Comparison of ENCODE assay signal across 26 cellular contexts in genomic region chr10:93753621-93754250, GRCh38. TPM values are rescaled to one million over a fixed set of nuclear protein-coding genes. Genes with fewer than 3 reads are reported as not detected.
DNase-seq lines count a peak whose midpoint lies in the region; TF ChIP-seq lines count a peak whose summit lies in the region.
"Had no signal": no experiment of that assay in that cellular context is flagged by ENCODE, and none has a peak within 500 bp of the region (broad histone marks: within the 10 kb centered on the region; RNA-seq: fewer than 3 reads in every experiment).

No MANE protein-coding gene starts in this region.

- no peak overlapping the region for H3K18ac ChIP-seq in mesendoderm (ENCODE audit: low read length)

- peaks cover 53% of the 10 kb centered on the region for H3K4me1 ChIP-seq in endodermal cell (ENCODE audit: control insufficient read depth, insufficient read depth, low read length)
- peaks cover 10% of the 10 kb centered on the region for H3K4me1 ChIP-seq in mesendoderm (ENCODE audit: control insufficient read depth, low read depth, low read length)
- no peaks in the 10 kb centered on the region for H3K4me1 ChIP-seq in Karpas-422 (ENCODE audit: low read length)
- H3K4me1 ChIP-seq in A673 (ENCODE audit: insufficient read depth, low read length, poor library complexity, severe bottlenecking): no peaks in the 10 kb centered on the region
- H3K4me1 ChIP-seq: ascending aorta, BLaER1 had no signal

- no peak overlapping the region for H2BK15ac ChIP-seq in mesendoderm (replicated peaks; ENCODE audit: low read depth)

- intact Hi-C loops in A673 (cut with micrococcal nuclease; ENCODE audit: unreplicated experiment): no loop called here

- H3K23ac ChIP-seq in mesendoderm (ENCODE audit: low read length): no peak overlapping the region

- no peak overlapping the region for H4K5ac ChIP-seq in mesendoderm (ENCODE audit: low read length)

- H3K56ac ChIP-seq in mesendoderm (ENCODE audit: low read length): no peak overlapping the region

- no peak overlapping the region for H2BK5ac ChIP-seq in mesendoderm (ENCODE audit: low read length)

- H2AFZ ChIP-seq in Karpas-422 (ENCODE audit: low read length): no peak overlapping the region
- H2AFZ ChIP-seq: GM23248 had no signal

- H3K79me1 ChIP-seq in mesendoderm (ENCODE audit: low read length): no peaks in the 10 kb centered on the region

- no peak overlapping the region for H3K4me3 ChIP-seq in endodermal cell (ENCODE audit: low read length)
- H3K4me3 ChIP-seq in mesendoderm (ENCODE audit: low read length): no peak overlapping the region
- no peak overlapping the region for H3K4me3 ChIP-seq in Karpas-422 (ENCODE audit: low read length)
- no peak overlapping the region for H3K4me3 ChIP-seq in A673 (ENCODE audit: low read depth, low read length, poor library complexity, severe bottlenecking)
- H3K4me3 ChIP-seq: A549, ascending aorta, BLaER1, GM23248, SK-N-MC, tibial artery had no signal

- H3K9me3 Mint-ChIP-seq in endodermal cell: no peaks in the 10 kb centered on the region
- H3K9me3 Mint-ChIP-seq: activated naive CD4-positive, alpha-beta T cell treated with anti-CD3 and anti-CD28 coated beads, Interleukin-2, amount 50 U/mL, for 24 hours; activated T-helper 1 cell treated with anti-CD3 and anti-CD28 coated beads, Interleukin-12 subunit alpha, Interleukin-12 subunit beta, Interleukin-2, Interleukin-4 antibody, amounts not matched to agents 30 ng/mL and 10 ng/mL and 1 ng/mL, durations not matched to agents 14 hours and 24 hours and 36 hours; nephron had no signal

- H3K79me2 ChIP-seq in mesendoderm (ENCODE audit: control insufficient read depth, insufficient read depth, low read length) (no peaks in the 10 kb centered on the region), Karpas-422 (ENCODE audit: low read length) (no peaks in the 10 kb centered on the region)

- H2BK120ac ChIP-seq in mesendoderm (ENCODE audit: low read depth, low read length): no peak overlapping the region

- H3K36me3 ChIP-seq in endodermal cell (ENCODE audit: control insufficient read depth, insufficient read depth, low read length) (no peaks in the 10 kb centered on the region), mesendoderm (ENCODE audit: control insufficient read depth, insufficient read depth, low read length) (no peaks in the 10 kb centered on the region), Karpas-422 (ENCODE audit: insufficient read depth, low read length) (no peaks in the 10 kb centered on the region), A673 (ENCODE audit: insufficient read depth, low read length, poor library complexity, severe bottlenecking) (no peaks in the 10 kb centered on the region)
- H3K36me3 ChIP-seq: ascending aorta, BLaER1, tibial artery had no signal

- no peak overlapping the region for H3K4ac ChIP-seq in mesendoderm (ENCODE audit: low read depth, low read length)

- H4K20me1 ChIP-seq in Karpas-422 (ENCODE audit: insufficient read depth, low read depth, low read length): no peaks in the 10 kb centered on the region
- H4K20me1 ChIP-seq: BLaER1 had no signal

- H3K27ac Mint-ChIP-seq in endodermal cell: peak overlapping the region; percentile 11
- H3K27ac Mint-ChIP-seq: activated naive CD4-positive, alpha-beta T cell treated with anti-CD3 and anti-CD28 coated beads, Interleukin-2, amount 50 U/mL, for 24 hours; activated T-helper 1 cell treated with anti-CD3 and anti-CD28 coated beads, Interleukin-12 subunit alpha, Interleukin-12 subunit beta, Interleukin-2, Interleukin-4 antibody, amounts not matched to agents 30 ng/mL and 10 ng/mL and 1 ng/mL, durations not matched to agents 14 hours and 24 hours and 36 hours had no signal

- H3K4me1 Mint-ChIP-seq in endodermal cell: peaks cover 94% of the 10 kb centered on the region

- H3K9me2 ChIP-seq in Karpas-422 (replicated peaks; ENCODE audit: insufficient read depth, low read length): no peaks in the 10 kb centered on the region

- H3K9ac ChIP-seq in endodermal cell (ENCODE audit: extremely low read depth, low read length, poor library complexity, severe bottlenecking) (peak overlapping the region; percentile 8), mesendoderm (ENCODE audit: low read length) (no peak overlapping the region), Karpas-422 (ENCODE audit: low read length) (no peak overlapping the region)
- H3K9ac ChIP-seq: BLaER1, GM23248 had no signal

- POLR2A ChIA-PET in A673 (lab: Charles Lee; ENCODE audit: low non-redundant PET): interaction anchor here (0.7 kb wide), 2 partner anchors 110 to 803 kb away, joined by 3 read pairs; no protein-coding TSS in a partner anchor

- DNase-seq in NCI-H82 (lab: John Stamatoyannopoulos, UW) (peak; percentile 2), NCI-H82 treated with DMSO at 0.1 percent for 48 hours (lab: John Stamatoyannopoulos, UW; ENCODE audit: unreplicated experiment) (no peak), endodermal cell (peak; percentile 68), mesendoderm (peak; percentile 73), Karpas-422 (no peak), HUDEP-2 (lab: John Stamatoyannopoulos, UW; ENCODE audit: unreplicated experiment in 76 of 76) (no peak), A673 (ENCODE audit: low spot score) (no peak), GM13976 (ENCODE audit: low spot score) (no peak)
- DNase-seq: activated CD4-positive, alpha-beta T cell treated with anti-CD3 and anti-CD28 coated beads, Interleukin-2, amount 50 U/mL, for 1 hour; Calu3; effector memory CD4-positive, alpha-beta T cell; EL; GM23248; IMR-90; NCI-H524; stimulated activated naive CD4-positive, alpha-beta T cell; tibial artery had no signal

- H3K27me3 ChIP-seq in endodermal cell (ENCODE audit: control insufficient read depth, insufficient read depth, low read length, poor library complexity, severe bottlenecking) (no peaks in the 10 kb centered on the region), mesendoderm (ENCODE audit: insufficient read depth, low read length, poor library complexity) (no peaks in the 10 kb centered on the region), Karpas-422 (ENCODE audit: low read length) (no peaks in the 10 kb centered on the region), A673 (replicated peaks; ENCODE audit: insufficient read depth, low read depth, low read length, poor library complexity) (peaks cover 3% of the 10 kb centered on the region)
- H3K27me3 ChIP-seq: ascending aorta, BLaER1, tibial artery had no signal

- no TSS peak for BruUV-seq in A673 (replicated peaks; lab: Mats Ljungman, UMichigan)

- no peaks in the 10 kb centered on the region for H3K36me3 Mint-ChIP-seq in endodermal cell (ENCODE audit: low read depth)
- H3K36me3 Mint-ChIP-seq: activated naive CD4-positive, alpha-beta T cell treated with anti-CD3 and anti-CD28 coated beads, Interleukin-2, amount 50 U/mL, for 24 hours had no signal

- in situ Hi-C loops in GM13976 (cut with MboI; ENCODE audit: low sequenced_read_pairs, unreplicated experiment): no loop called here

- 84 to 100% methylated on average over 2 to 3 of the region's 3 CpGs for WGBS in endodermal cell (ENCODE audit: insufficient coverage in 1 of 2, insufficient read length in 1 of 2), 2 experiments
- no CpG with 5 or more reads among the region's 3 CpGs for WGBS in mesendoderm (ENCODE audit: extremely low coverage, insufficient coverage, low lambda C conversion rate)

- no peaks in the 10 kb centered on the region for H3K27me3 Mint-ChIP-seq in endodermal cell (ENCODE audit: insufficient read depth)

- no peak overlapping the region for H2AK5ac ChIP-seq in mesendoderm (ENCODE audit: low read length)

- TF ChIP-seq CTCF in endodermal cell (conservative IDR thresholded peaks at IDR 0.05) (no peak), A673 (conservative IDR thresholded peaks at IDR 0.05; ENCODE audit: low read depth, low read length) (no peak), GM13976 (IDR thresholded peaks at IDR 0.05; ENCODE audit: borderline replicate concordance, control extremely low read depth, extremely low read depth, insufficient read depth, missing control alignments) (no peak)

- H3K4me2 ChIP-seq in mesendoderm (ENCODE audit: low read length) (no peak overlapping the region), Karpas-422 (ENCODE audit: low read depth, low read length, poor library complexity, severe bottlenecking) (no peak overlapping the region)
- H3K4me2 ChIP-seq: A549, BLaER1 had no signal

- H3K9me3 ChIP-seq in endodermal cell (ENCODE audit: control insufficient read depth, low read length) (no peaks in the 10 kb centered on the region), Karpas-422 (ENCODE audit: low read length) (no peaks in the 10 kb centered on the region), A673 (ENCODE audit: low read depth, low read length, poor library complexity, severe bottlenecking) (no peaks in the 10 kb centered on the region)
- H3K9me3 ChIP-seq: A549, ascending aorta, BLaER1, tibial artery had no signal

- H3K27ac ChIP-seq in endodermal cell (ENCODE audit: low read depth, low read length) (peak overlapping the region; percentile 1), mesendoderm (ENCODE audit: low read depth, low read length) (peak overlapping the region; percentile 30), Karpas-422 (ENCODE audit: low read length) (no peak overlapping the region), A673 (ENCODE audit: low read depth, low read length, poor library complexity, severe bottlenecking) (no peak overlapping the region)
- H3K27ac ChIP-seq: A549, ascending aorta, BLaER1, GM23248, SK-N-MC, tibial artery had no signal

- CTCF ChIA-PET in A673 (lab: Charles Lee): no interaction called here

- H3K4me3 Mint-ChIP-seq in endodermal cell: no peak overlapping the region
- H3K4me3 Mint-ChIP-seq: activated naive CD4-positive, alpha-beta T cell treated with anti-CD3 and anti-CD28 coated beads, Interleukin-2, amount 50 U/mL, for 24 hours; activated T-helper 1 cell treated with anti-CD3 and anti-CD28 coated beads, Interleukin-12 subunit alpha, Interleukin-12 subunit beta, Interleukin-2, Interleukin-4 antibody, amounts not matched to agents 30 ng/mL and 10 ng/mL and 1 ng/mL, durations not matched to agents 14 hours and 24 hours and 36 hours; nephron had no signal

- no peak overlapping the region for H4K8ac ChIP-seq in mesendoderm (ENCODE audit: low read depth, low read length)

RNA-seq across cellular contexts. Expression of gene LGI1, which starts 4.0 kb away (rescaled TPM):
- total RNA-seq in endodermal cell (1 to 10 TPM in 1 of 2 donors, under 1 TPM in 1; 0.60 to 2.6 TPM), A673 (2021) (not detected in 2 replicates)
- polyA plus RNA-seq in endodermal cell (2013, experiment 1 of 2): 63.2 TPM
- polyA plus RNA-seq in endodermal cell (2013, experiment 2 of 2): 66.2 TPM
- 0.32 TPM for polyA plus RNA-seq in mesendoderm (2013, experiment 1 of 2)
- polyA plus RNA-seq in mesendoderm (2013, experiment 2 of 2): 0.77 TPM
- not detected in 2 replicates for total RNA-seq in Karpas-422 (2014; rRNA removed; shearing (Covaris generic); ENCODE audit: low replicate concordance)
- total RNA-seq: activated T-helper 1 cell treated with anti-CD3 and anti-CD28 coated beads, Interleukin-12 subunit alpha, Interleukin-12 subunit beta, Interleukin-2, Interleukin-4 antibody, amounts not matched to agents 30 ng/mL and 10 ng/mL and 1 ng/mL, durations not matched to agents 14 hours and 24 hours and 36 hours; ascending aorta; Calu3; esophagus mucosa; GM23248; IMR-90; T-helper 2 cell treated with Interferon-gamma antibody and Interleukin-4, amounts not matched to agents 100 ng/mL and 5 ng/mL, for 36 hours had no signal
- polyA plus RNA-seq: A549, GM23248, IMR-90 had no signal

RNA-seq across cellular contexts. Expression of gene FRA10AC1, which starts 51.3 kb away (rescaled TPM):
- total RNA-seq in endodermal cell (10 to 100 TPM; 16.5 to 28.3 TPM), A673 (2021) (21.6 and 21.7 TPM in 2 replicates)
- 19.9 TPM for polyA plus RNA-seq in endodermal cell (2013, experiment 1 of 2)
- polyA plus RNA-seq in endodermal cell (2013, experiment 2 of 2): 27.4 TPM
- polyA plus RNA-seq in mesendoderm (2013, experiment 1 of 2): 27.8 TPM
- polyA plus RNA-seq in mesendoderm (2013, experiment 2 of 2): 23.5 TPM
- 11.6 and 27.6 TPM in 2 replicates for total RNA-seq in Karpas-422 (2014; rRNA removed; shearing (Covaris generic); ENCODE audit: low replicate concordance)

Comparison
In these comparisons a context has a peak if more than half of its experiments do, and no peak if none do; other contexts are left out.
1. DNase-seq: peak in NCI-H82 (single experiment), endodermal cell (single experiment) and mesendoderm (single experiment); none in NCI-H82 treated with DMSO at 0.1 percent for 48 hours (single experiment), Karpas-422 (single experiment), HUDEP-2 (0 of 76), A673 (single experiment) and GM13976 (single experiment).
2. H3K27ac ChIP-seq: peak in endodermal cell (single experiment) and mesendoderm (single experiment); none in Karpas-422 (single experiment) and A673 (single experiment).